Comparison of ENCODE assay signal across 1 cellular context in genomic region chr10:22673785-22674184, GRCh38.
TF ChIP-seq lines count a peak whose summit lies in the region.

No MANE protein-coding gene starts in this region.

TF ChIP-seq in K562, 482 proteins besides CTCF, POLR2A, EP300 and RAD21:
- TF ChIP-seq ZNF24 (IDR thresholded peaks at IDR 0.05) (no peak), GABPB2 (CRISPR knock-in tag; conservative IDR thresholded peaks at IDR 0.05) (no peak), SIRT6 (IDR thresholded peaks at IDR 0.05; ENCODE audit: low read depth, low read length) (no peak), GTF2B (IDR thresholded peaks at IDR 0.05; ENCODE audit: extremely low read depth, insufficient read length) (no peak), ZNF23 (CRISPR knock-in tag; IDR thresholded peaks at IDR 0.05) (no peak), ZBED1 (IDR thresholded peaks at IDR 0.05) (no peak), NKRF (IDR thresholded peaks at IDR 0.05; ENCODE audit: borderline replicate concordance) (no peak), ZNF146 (CRISPR knock-in tag; IDR thresholded peaks at IDR 0.05; ENCODE audit: unreplicated experiment) (no peak), FIP1L1 (IDR thresholded peaks at IDR 0.05; ENCODE audit: low read depth, low read length, poor library complexity, severe bottlenecking) (no peak), ZNF165 (CRISPR knock-in tag; IDR thresholded peaks at IDR 0.05; ENCODE audit: borderline replicate concordance) (no peak), ILK (tag; IDR thresholded peaks at IDR 0.05; ENCODE audit: borderline replicate concordance, low read depth) (no peak), DPF2 (IDR thresholded peaks at IDR 0.05) (no peak), GATAD2B (IDR thresholded peaks at IDR 0.05; ENCODE audit: borderline replicate concordance) (no peak), ARNT (IDR thresholded peaks at IDR 0.05) (no peak), FOXJ2 (tag; IDR thresholded peaks at IDR 0.05) (no peak), ZNF311 (CRISPR knock-in tag; IDR thresholded peaks at IDR 0.05) (no peak)
